Comparison of ENCODE assay signal across 16 cellular contexts in genomic region chr12:89971880-89972279, GRCh38.
DNase-seq lines count a peak whose midpoint lies in the region; ATAC-seq and TF ChIP-seq lines count a peak whose summit lies in the region.
"Had no signal": no experiment of that assay in that cellular context is flagged by ENCODE, and none has a peak within 500 bp of the region (broad histone marks: within the 10 kb centered on the region; RNA-seq: fewer than 3 reads in every experiment).

No MANE protein-coding gene starts in this region.

- TF ChIP-seq CTCF in PC-9 (conservative IDR thresholded peaks at IDR 0.05) (no peak), fibroblast of the aortic adventitia (IDR thresholded peaks at IDR 0.05; ENCODE audit: insufficient read depth, low read length) (no peak), neural progenitor cell (IDR thresholded peaks at IDR 0.05) (no peak)

- H3K9ac ChIP-seq in neural progenitor cell, result no peak overlapping the region

- ATAC-seq in HG02981 (IDR thresholded peaks at IDR 0.05; ENCODE audit: unreplicated experiment), result no peak
- ATAC-seq in activated CD8-positive, alpha-beta memory T cell treated with anti-CD3 and anti-CD28 coated beads, Interleukin-2, amount 10 ng/mL, durations not matched to agents 7 days and 5 days, result no peak
- no peak for ATAC-seq in GM19397 (IDR thresholded peaks at IDR 0.05; ENCODE audit: unreplicated experiment)
- ATAC-seq: GM23338; stimulated activated naive B cell treated with anti-CD40 and anti-IgM and Interleukin-4, amounts not matched to agents 10 μg/mL and 1 μg/mL and 100 μg/mL, for 72 hours had no signal

- H3F3A ChIP-seq in PC-9 (ENCODE audit: insufficient read depth, low read depth) (peaks cover 8% of the 10 kb centered on the region; the same call in 1 of the 2 replicates), neural progenitor cell (ENCODE audit: low read depth) (peaks cover 8% of the 10 kb centered on the region)

- H3K4me1 ChIP-seq in PC-9 (replicated peaks; ENCODE audit: insufficient read depth) (peaks cover 17% of the 10 kb centered on the region), neural progenitor cell (peaks cover 10% of the 10 kb centered on the region)

- H3K9me3 Mint-ChIP-seq in neural progenitor cell, result peaks cover 2% of the 10 kb centered on the region
- no peaks in the 10 kb centered on the region for H3K9me3 Mint-ChIP-seq in activated CD8-positive, alpha-beta memory T cell treated with anti-CD3 and anti-CD28 coated beads, Interleukin-2, amount 10 ng/mL, durations not matched to agents 7 days and 5 days (ENCODE audit: low read depth)
- H3K9me3 Mint-ChIP-seq: endodermal cell, GM23338 had no signal

- H3K27ac ChIP-seq in PC-9 (no peak overlapping the region), neural progenitor cell (no peak overlapping the region)

- H3K4me1 Mint-ChIP-seq in neural progenitor cell, result peaks cover 5% of the 10 kb centered on the region
- peaks cover 6% of the 10 kb centered on the region for H3K4me1 Mint-ChIP-seq in activated CD8-positive, alpha-beta memory T cell treated with anti-CD3 and anti-CD28 coated beads, Interleukin-2, amount 10 ng/mL, durations not matched to agents 7 days and 5 days

- H3K27me3 ChIP-seq in PC-9 (ENCODE audit: insufficient read depth, low read depth) (no peaks in the 10 kb centered on the region), neural progenitor cell (peaks cover 1% of the 10 kb centered on the region)

- intact Hi-C loops in PC-9 (cut with micrococcal nuclease; ENCODE audit: unreplicated experiment), result no loop called here

- no peaks in the 10 kb centered on the region for H4K20me1 ChIP-seq in PC-9 (ENCODE audit: insufficient read depth)
- H4K20me1 ChIP-seq in neural progenitor cell (ENCODE audit: low read depth), result no peaks in the 10 kb centered on the region

- H2AFZ ChIP-seq in PC-9 (no peak overlapping the region), neural progenitor cell (replicated peaks) (peak overlapping the region; percentile 44)
- H2AFZ ChIP-seq: GM23338 had no signal

- BruUV-seq in PC-9 (replicated peaks; lab: Mats Ljungman, UMichigan), result no TSS peak

- H3K4me3 ChIP-seq in PC-9, result no peak overlapping the region
- no peak overlapping the region for H3K4me3 ChIP-seq in fibroblast of the aortic adventitia (ENCODE audit: low read depth, low read length)
- no peak overlapping the region for H3K4me3 ChIP-seq in neural progenitor cell
- H3K4me3 ChIP-seq: GM23338 had no signal

- H3K4me3 Mint-ChIP-seq in neural progenitor cell, result no peak overlapping the region
- H3K4me3 Mint-ChIP-seq in activated CD8-positive, alpha-beta memory T cell treated with anti-CD3 and anti-CD28 coated beads, Interleukin-2, amount 10 ng/mL, durations not matched to agents 7 days and 5 days, result no peak overlapping the region
- H3K4me3 Mint-ChIP-seq: endodermal cell; GM23338; stimulated activated naive B cell treated with anti-CD40 and anti-IgM and Interleukin-4, amounts not matched to agents 10 μg/mL and 1 μg/mL and 100 μg/mL, for 72 hours had no signal

- H3K9me3 ChIP-seq in PC-9 (ENCODE audit: insufficient read depth, low read depth) (peaks cover 7% of the 10 kb centered on the region; the same call in 1 of the 2 replicates), neural progenitor cell (ENCODE audit: low read depth) (no peaks in the 10 kb centered on the region)

- H3K36me3 ChIP-seq in PC-9 (ENCODE audit: low read depth), result no peaks in the 10 kb centered on the region
- H3K36me3 ChIP-seq in neural progenitor cell, result no peaks in the 10 kb centered on the region

- H3K9me2 ChIP-seq in PC-9 (ENCODE audit: insufficient read depth), result no peaks in the 10 kb centered on the region

- CTCF ChIA-PET in PC-9 (lab: Charles Lee), result no interaction called here
- CTCF ChIA-PET in activated CD8-positive, alpha-beta memory T cell treated with anti-CD3 and anti-CD28 coated beads, Interleukin-2, amount 10 ng/mL, durations not matched to agents 7 days and 5 days (lab: Charles Lee), result no interaction called here

- H3K27ac Mint-ChIP-seq in neural progenitor cell, result no peak overlapping the region
- H3K27ac Mint-ChIP-seq in activated CD8-positive, alpha-beta memory T cell treated with anti-CD3 and anti-CD28 coated beads, Interleukin-2, amount 10 ng/mL, durations not matched to agents 7 days and 5 days, result no peak overlapping the region
- H3K27ac Mint-ChIP-seq: endodermal cell; GM23338; stimulated activated naive B cell treated with anti-CD40 and anti-IgM and Interleukin-4, amounts not matched to agents 10 μg/mL and 1 μg/mL and 100 μg/mL, for 72 hours had no signal

- no peaks in the 10 kb centered on the region for H3K36me3 Mint-ChIP-seq in neural progenitor cell
- H3K36me3 Mint-ChIP-seq in activated CD8-positive, alpha-beta memory T cell treated with anti-CD3 and anti-CD28 coated beads, Interleukin-2, amount 10 ng/mL, durations not matched to agents 7 days and 5 days, result peaks cover 1% of the 10 kb centered on the region

- DNase-seq in ELF-1 (ENCODE audit: low read depth, low spot score), result peak; percentile 17
- DNase-seq in PC-9, result peak; percentile 24 to 48
- DNase-seq in fibroblast of the aortic adventitia (ENCODE audit: low read depth), result peak; percentile 90
- DNase-seq in neural progenitor cell (ENCODE audit: low spot score), result no peak
- DNase-seq in activated CD8-positive, alpha-beta memory T cell treated with anti-CD3 and anti-CD28 coated beads, Interleukin-2, amount 10 ng/mL, durations not matched to agents 7 days and 5 days, result no peak
- DNase-seq in SIG-M5 (lab: John Stamatoyannopoulos, UW), result no peak
- DNase-seq: activated CD4-positive, alpha-beta T cell treated with anti-CD3 and anti-CD28 coated beads, Interleukin-2, amount 50 U/mL, for 48 hours; activated effector memory CD4-positive, alpha-beta T cell treated with Interleukin-2 at 50 U/mL for 16 hours; endodermal cell; MV-4-11; RPMI8226; stimulated activated CD4-positive, alpha-beta T cell treated with anti-CD3 and anti-CD28 coated beads, Interleukin-4, amount 100 ng/mL, for 4 hours; stimulated activated naive B cell treated with anti-CD40 and anti-IgM and Interleukin-4, amounts not matched to agents 10 μg/mL and 1 μg/mL and 100 μg/mL, for 72 hours had no signal

- POLR2A ChIA-PET in PC-9 (lab: Charles Lee; ENCODE audit: unreplicated experiment), result no interaction called here

- no peak overlapping the region for H3K4me2 ChIP-seq in PC-9
- no peak overlapping the region for H3K4me2 ChIP-seq in neural progenitor cell
- H3K4me2 ChIP-seq: GM23338 had no signal

- peaks cover 4% of the 10 kb centered on the region for H3K27me3 Mint-ChIP-seq in neural progenitor cell (ENCODE audit: insufficient read depth, low read depth)
- H3K27me3 Mint-ChIP-seq in activated CD8-positive, alpha-beta memory T cell treated with anti-CD3 and anti-CD28 coated beads, Interleukin-2, amount 10 ng/mL, durations not matched to agents 7 days and 5 days, result no peaks in the 10 kb centered on the region
- H3K27me3 Mint-ChIP-seq: stimulated activated naive B cell treated with anti-CD40 and anti-IgM and Interleukin-4, amounts not matched to agents 10 μg/mL and 1 μg/mL and 100 μg/mL, for 72 hours had no signal

- no peaks in the 10 kb centered on the region for H3K79me2 ChIP-seq in PC-9 (ENCODE audit: low read depth)
- no peaks in the 10 kb centered on the region for H3K79me2 ChIP-seq in neural progenitor cell (ENCODE audit: low read depth)

Comparison
In these comparisons a context has a peak if more than half of its experiments do, and no peak if none do; other contexts are left out.
1. DNase-seq: peak in ELF-1 (single experiment), PC-9 (2 of 2) and fibroblast of the aortic adventitia (single experiment); none in neural progenitor cell (single experiment), activated CD8-positive, alpha-beta memory T cell treated with anti-CD3 and anti-CD28 coated beads, Interleukin-2, amount 10 ng/mL, durations not matched to agents 7 days and 5 days (single experiment) and SIG-M5 (single experiment).